8 cellular contexts compared by ENCODE assay signal in genomic region chr12:63845726-63846125, GRCh38. TPM values are rescaled to one million over a fixed set of nuclear protein-coding genes. Genes with fewer than 3 reads are reported as not detected.
DNase-seq lines count a peak whose midpoint lies in the region; ATAC-seq and TF ChIP-seq lines count a peak whose summit lies in the region.

No MANE protein-coding gene starts in this region.

- H3K9me3 Mint-ChIP-seq in MCF 10A (ENCODE audit: unreplicated experiment), result no peaks in the 10 kb centered on the region

- no peaks in the 10 kb centered on the region for H3K27me3 Mint-ChIP-seq in MCF 10A (ENCODE audit: insufficient read depth, unreplicated experiment)

- H3K4me3 ChIP-seq in A673 (ENCODE audit: low read depth, low read length, poor library complexity, severe bottlenecking) (peak overlapping the region; percentile 80), HUES64 (ENCODE audit: low read length) (peak overlapping the region; percentile 92)

- H3K27me3 ChIP-seq in A673 (replicated peaks; ENCODE audit: insufficient read depth, low read depth, low read length, poor library complexity) (no peaks in the 10 kb centered on the region), HUES64 (ENCODE audit: insufficient read depth, low read length) (peaks cover 12% of the 10 kb centered on the region)

- WGBS in HUES64, result 45% methylated on average over 2 of the region's 2 CpGs

- peaks cover 11% of the 10 kb centered on the region for H3K36me3 Mint-ChIP-seq in MCF 10A (ENCODE audit: insufficient read depth, unreplicated experiment)

- intact Hi-C loops in A673 (cut with micrococcal nuclease; ENCODE audit: unreplicated experiment), result loop anchor here (2.0 to 10.0 kb wide), 2 partner anchors 129 to 197 kb away; no protein-coding TSS in a partner anchor
- intact Hi-C loops in MCF 10A (cut with micrococcal nuclease), result loop anchor here (1.0 to 5.0 kb wide), 5 partner anchors 59 to 259 kb away; no protein-coding TSS in a partner anchor

- peak overlapping the region; percentile 11 for H3K27ac ChIP-seq in A673 (ENCODE audit: low read depth, low read length, poor library complexity, severe bottlenecking)
- H3K27ac ChIP-seq in HUES64 (ENCODE audit: low read depth, low read length), result no peak overlapping the region

- no peak for DNase-seq in A673 (ENCODE audit: low spot score)
- peak; percentile 64 for DNase-seq in MCF 10A (ENCODE audit: unreplicated experiment)
- peak; percentile 45 for DNase-seq in medulla oblongata (ENCODE audit: extremely low spot score)
- no peak for DNase-seq in AML-193 (lab: John Stamatoyannopoulos, UW)
- no peak for DNase-seq in NCI-H1930 (lab: John Stamatoyannopoulos, UW)

- CTCF ChIA-PET in A673 (lab: Charles Lee) (no interaction called here), MCF 10A (lab: Yijun Ruan, JAX) (interaction anchor here (0.9 to 4.0 kb wide), 19 partner anchors 8 to 425 kb away, joined by 3 to 28 read pairs (median 9); no protein-coding TSS in a partner anchor)

- H3K9me3 ChIP-seq in A673 (ENCODE audit: low read depth, low read length, poor library complexity, severe bottlenecking) (no peaks in the 10 kb centered on the region), HUES64 (ENCODE audit: insufficient read depth, low read depth, low read length) (no peaks in the 10 kb centered on the region)

- peak overlapping the region; percentile 99 for H3K4me3 Mint-ChIP-seq in MCF 10A (ENCODE audit: unreplicated experiment)

- H3K4me1 Mint-ChIP-seq in MCF 10A (ENCODE audit: insufficient read depth, unreplicated experiment), result peaks cover 25% of the 10 kb centered on the region

- POLR2A ChIA-PET in A673 (lab: Charles Lee; ENCODE audit: low non-redundant PET) (no interaction called here), MCF 10A (lab: Yijun Ruan, JAX) (interaction anchor here (0.7 to 5.3 kb wide), 42 partner anchors 9 to 911 kb away, joined by 3 to 101 read pairs (median 6); partner anchors contain the start of genes KICS2 and TBK1)

- TF ChIP-seq CTCF in A673 (conservative IDR thresholded peaks at IDR 0.05; ENCODE audit: low read depth, low read length) (no peak), MCF 10A (IDR thresholded peaks at IDR 0.05; ENCODE audit: unreplicated experiment) (no peak)

- ATAC-seq in GM19324 (IDR thresholded peaks at IDR 0.05; ENCODE audit: low FRiP score, unreplicated experiment) (no peak), HG03097 (IDR thresholded peaks at IDR 0.05; ENCODE audit: low FRiP score, unreplicated experiment) (no peak)

- H3K4me1 ChIP-seq in A673 (ENCODE audit: insufficient read depth, low read length, poor library complexity, severe bottlenecking), result peaks cover 11% of the 10 kb centered on the region
- peaks cover 11% of the 10 kb centered on the region for H3K4me1 ChIP-seq in HUES64 (ENCODE audit: insufficient read depth, low read length)

- H3K9ac ChIP-seq in HUES64 (ENCODE audit: low read depth, low read length), result no peak overlapping the region

- H3K27ac Mint-ChIP-seq in MCF 10A (ENCODE audit: low read depth, unreplicated experiment), result peak overlapping the region; percentile 96

- H3K36me3 ChIP-seq in A673 (ENCODE audit: insufficient read depth, low read length, poor library complexity, severe bottlenecking) (no peaks in the 10 kb centered on the region), HUES64 (ENCODE audit: insufficient read depth, low read length) (no peaks in the 10 kb centered on the region)

- BruUV-seq in A673 (replicated peaks; lab: Mats Ljungman, UMichigan), result TSS peak; percentile 40
- no TSS peak for BruUV-seq in MCF 10A (replicated peaks; lab: Mats Ljungman, UMichigan)

RNA-seq across cellular contexts. Expression of gene SRGAP1, which starts 1.2 kb away (rescaled TPM):
- total RNA-seq in A673 (2021) (9.7 and 11.0 TPM in 2 replicates), MCF 10A (2022) (65.0 and 66.7 TPM in 2 replicates)
- polyA plus RNA-seq in HUES64 (2013, experiment 1 of 2), result 2.3 TPM
- 3.0 TPM for polyA plus RNA-seq in HUES64 (2013, experiment 2 of 2)

Comparison
In these comparisons a context has a peak if more than half of its experiments do, and no peak if none do; other contexts are left out.
1. DNase-seq: peak in MCF 10A (single experiment) and medulla oblongata (single experiment); none in A673 (single experiment), AML-193 (0 of 2) and NCI-H1930 (0 of 2).